In genomic region chr19:12834976-12835757, GRCh38 we compare ENCODE assay signal across 9 cellular contexts. TPM values are rescaled to one million over a fixed set of nuclear protein-coding genes. Genes with fewer than 3 reads are reported as not detected.
DNase-seq lines count a peak whose midpoint lies in the region; ATAC-seq and TF ChIP-seq lines count a peak whose summit lies in the region.
"Had no signal": no experiment of that assay in that cellular context is flagged by ENCODE, and none has a peak within 500 bp of the region (broad histone marks: within the 10 kb centered on the region; RNA-seq: fewer than 3 reads in every experiment).

No MANE protein-coding gene starts in this region.

- no peak overlapping the region for H3K27ac Mint-ChIP-seq in mesothelial cell of epicardium

- H3K36me3 ChIP-seq in WERI-Rb-1: peaks cover 6% of the 10 kb centered on the region
- H3K36me3 ChIP-seq: SJSA1 had no signal

- H3K9me3 ChIP-seq in WERI-Rb-1 (ENCODE audit: severe bottlenecking): no peaks in the 10 kb centered on the region

- DNase-seq in DMS114 treated with DMSO at 0.1 percent for 48 hours (lab: John Stamatoyannopoulos, UW; ENCODE audit: unreplicated experiment) (peak; percentile 43), HuH-7.5 (ENCODE audit: low spot score) (peak; percentile 70), WERI-Rb-1 (peak; percentile 53), mesothelial cell of epicardium (ENCODE audit: low spot score in 2 of 2, unreplicated experiment in 2 of 2) (no peak), foreskin melanocyte (no peak), mucosa of gallbladder (ENCODE audit: low spot score) (no peak)

- peak overlapping the region; percentile 57 for H3K4me3 Mint-ChIP-seq in mesothelial cell of epicardium

- H3K4me3 ChIP-seq in WERI-Rb-1 (ENCODE audit: low read depth, low read length): peak overlapping the region; percentile 85

- ATAC-seq in HG03521 (IDR thresholded peaks at IDR 0.05; ENCODE audit: unreplicated experiment): no peak

- H3K4me1 Mint-ChIP-seq in mesothelial cell of epicardium: peaks cover 8% of the 10 kb centered on the region

- peaks cover 92% of the 10 kb centered on the region for H3K27me3 Mint-ChIP-seq in mesothelial cell of epicardium (ENCODE audit: low read depth)

- no peaks in the 10 kb centered on the region for H3K36me3 Mint-ChIP-seq in mesothelial cell of epicardium

- H3K27me3 ChIP-seq in WERI-Rb-1 (ENCODE audit: insufficient read depth, low read depth, severe bottlenecking): no peaks in the 10 kb centered on the region

- H3K27ac ChIP-seq in WERI-Rb-1: peak overlapping the region; percentile 95; the same call in 1 of the 2 replicates
- H3K27ac ChIP-seq: SJSA1 had no signal

- no peak for TF ChIP-seq CTCF in WERI-Rb-1 (IDR thresholded peaks at IDR 0.05; ENCODE audit: low read depth, low read length)
- no peak for TF ChIP-seq CTCF in mesothelial cell of epicardium (IDR thresholded peaks at IDR 0.05; ENCODE audit: unreplicated experiment)

- no peaks in the 10 kb centered on the region for H3K9me3 Mint-ChIP-seq in mesothelial cell of epicardium

RNA-seq across cellular contexts. Expression of gene RTBDN, which starts 0.8 kb away (rescaled TPM):
- total RNA-seq in mesothelial cell of epicardium (not detected in 3 replicates), mucosa of gallbladder (not detected)
- total RNA-seq: SJSA1, urinary bladder had no signal

RNA-seq across cellular contexts. Expression of gene MAST1, which starts 3.1 kb away (rescaled TPM):
- total RNA-seq in mesothelial cell of epicardium (4.0 to 5.8 TPM (median 4.4 TPM) in 3 replicates), mucosa of gallbladder (0.83 TPM)
- total RNA-seq: SJSA1 had no signal

RNA-seq across cellular contexts. Expression of gene RNASEH2A, which starts 28.8 kb away (rescaled TPM):
- 17.5 to 22.7 TPM (median 19.8 TPM) in 3 replicates for total RNA-seq in mesothelial cell of epicardium
- total RNA-seq in mucosa of gallbladder: 7.3 TPM

RNA-seq across cellular contexts. Expression of gene THSD8, which starts 33.3 kb away (rescaled TPM):
- total RNA-seq in mesothelial cell of epicardium (8.4 to 11.4 TPM (median 8.8 TPM) in 3 replicates), mucosa of gallbladder (4.1 TPM)
- total RNA-seq: SJSA1, urinary bladder had no signal

RNA-seq across cellular contexts. Expression of gene PRDX2, which starts 33.6 kb away (rescaled TPM):
- total RNA-seq in mesothelial cell of epicardium (361 to 381 TPM (median 380 TPM) in 3 replicates), mucosa of gallbladder (319 TPM)

Comparison
In these comparisons a context has a peak if more than half of its experiments do, and no peak if none do; other contexts are left out.
1. DNase-seq: peak in DMS114 treated with DMSO at 0.1 percent for 48 hours (single experiment), HuH-7.5 (single experiment) and WERI-Rb-1 (single experiment); none in mesothelial cell of epicardium (0 of 2), foreskin melanocyte (single experiment) and mucosa of gallbladder (single experiment).